Comparison of ENCODE assay signal across 18 cellular contexts in the genomic region with DNA sequence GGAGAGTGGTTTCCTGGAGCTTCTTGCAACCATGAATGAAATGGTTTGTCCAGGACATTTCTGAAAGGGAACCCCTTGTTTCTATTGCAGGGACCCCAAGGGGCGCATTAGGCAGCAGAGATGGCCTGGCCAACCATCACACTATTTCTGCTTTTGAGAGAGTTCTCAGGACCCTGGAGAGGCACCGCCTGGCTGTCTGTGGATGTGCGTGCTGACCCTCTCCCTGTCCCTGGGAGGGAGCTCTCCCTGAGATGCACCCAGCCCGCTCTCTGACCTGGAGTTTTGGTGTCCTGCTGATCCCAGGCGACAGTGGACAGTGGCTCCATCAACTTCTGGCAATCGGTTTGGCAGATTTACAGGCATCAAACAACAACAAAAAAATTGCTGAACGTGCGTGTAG. TPM values are rescaled to one million over a fixed set of nuclear protein-coding genes. Genes with fewer than 3 reads are reported as not detected.
A peak's percentile ranks its signal among the peaks of the same experiment; 100 is the strongest.
DNase-seq lines count a peak whose midpoint lies in the region; ATAC-seq and TF ChIP-seq lines count a peak whose summit lies in the region.
"Had no signal": no experiment of that assay in that cellular context is flagged by ENCODE, and none has a peak within 500 bp of the region (broad histone marks: within the 10 kb centered on the region; RNA-seq: fewer than 3 reads in every experiment).

No MANE protein-coding gene starts in this region.

- H3K27ac Mint-ChIP-seq in GM23338 (no peak overlapping the region), neural progenitor cell (no peak overlapping the region)
- H3K27ac Mint-ChIP-seq: CD4-positive, alpha-beta memory T cell had no signal

- H3K4me1 Mint-ChIP-seq in GM23338: no peaks in the 10 kb centered on the region
- peaks cover 2% of the 10 kb centered on the region for H3K4me1 Mint-ChIP-seq in neural progenitor cell
- H3K4me1 Mint-ChIP-seq: CD4-positive, alpha-beta memory T cell had no signal

- 44% methylated on average over 8 of the region's 8 CpGs for WGBS in suprapubic skin
- 59% methylated on average over 8 of the region's 8 CpGs for WGBS in prostate gland

- H3K4me2 ChIP-seq in GM23338 (no peak overlapping the region), neural progenitor cell (no peak overlapping the region)

- peak; percentile 72 for ATAC-seq in GM23338

- no peak overlapping the region for H3K4me3 Mint-ChIP-seq in GM23338
- H3K4me3 Mint-ChIP-seq in neural progenitor cell: no peak overlapping the region
- H3K4me3 Mint-ChIP-seq: CD4-positive, alpha-beta memory T cell had no signal

- H3K4me1 ChIP-seq in GM23338 (ENCODE audit: insufficient read depth): no peaks in the 10 kb centered on the region
- no peaks in the 10 kb centered on the region for H3K4me1 ChIP-seq in neural progenitor cell
- no peaks in the 10 kb centered on the region for H3K4me1 ChIP-seq in suprapubic skin
- no peaks in the 10 kb centered on the region for H3K4me1 ChIP-seq in prostate gland (replicated peaks)

- H3K27me3 Mint-ChIP-seq in GM23338 (ENCODE audit: insufficient read depth, low read depth, poor library complexity) (peaks cover 17% of the 10 kb centered on the region), neural progenitor cell (ENCODE audit: insufficient read depth, low read depth) (peaks cover 4% of the 10 kb centered on the region)

- no peak overlapping the region for H3K9ac ChIP-seq in neural progenitor cell

- H3K79me2 ChIP-seq in GM23338 (replicated peaks; ENCODE audit: insufficient read depth) (no peaks in the 10 kb centered on the region), neural progenitor cell (ENCODE audit: low read depth) (no peaks in the 10 kb centered on the region)

- DNase-seq in GM23338 (ENCODE audit: low spot score) (no peak), iPS-NIHi7 (ENCODE audit: extremely low spot score) (peak; percentile 32), neural progenitor cell (ENCODE audit: low spot score) (peak; percentile 9), suprapubic skin (ENCODE audit: low spot score in 2 of 2) (peak; percentile 26 to 31), DMS153 (lab: John Stamatoyannopoulos, UW) (no peak), putamen (ENCODE audit: low spot score) (no peak), prostate gland (ENCODE audit: low spot score) (no peak)
- DNase-seq: 8988T; C1 segment of cervical spinal cord; Calu3; CD4-positive, alpha-beta memory T cell; COR-L47; DND-41; H7; HCEC 1CT had no signal

- no peaks in the 10 kb centered on the region for H3K9me3 ChIP-seq in neural progenitor cell (ENCODE audit: low read depth)
- no peaks in the 10 kb centered on the region for H3K9me3 ChIP-seq in suprapubic skin
- no peaks in the 10 kb centered on the region for H3K9me3 ChIP-seq in prostate gland

- H3K9me2 ChIP-seq in GM23338 (ENCODE audit: insufficient read depth): no peaks in the 10 kb centered on the region

- TF ChIP-seq POLR2A in suprapubic skin (IDR thresholded peaks at IDR 0.05) (no peak), prostate gland (IDR thresholded peaks at IDR 0.05) (no peak)

- H3K27ac ChIP-seq in GM23338 (ENCODE audit: low read depth) (no peak overlapping the region), neural progenitor cell (no peak overlapping the region), suprapubic skin (no peak overlapping the region), prostate gland (no peak overlapping the region)

- H3F3A ChIP-seq in GM23338 (replicated peaks; ENCODE audit: low read depth): no peaks in the 10 kb centered on the region
- no peaks in the 10 kb centered on the region for H3F3A ChIP-seq in neural progenitor cell (ENCODE audit: low read depth)

- H3K27me3 ChIP-seq in GM23338 (ENCODE audit: insufficient read depth) (peaks cover 6% of the 10 kb centered on the region; the same call in 1 of the 2 replicates), neural progenitor cell (peaks cover 14% of the 10 kb centered on the region), suprapubic skin (peaks cover 37% of the 10 kb centered on the region), prostate gland (replicated peaks; ENCODE audit: insufficient read depth) (no peaks in the 10 kb centered on the region)

- no peaks in the 10 kb centered on the region for H4K20me1 ChIP-seq in GM23338 (replicated peaks; ENCODE audit: insufficient read depth)
- no peaks in the 10 kb centered on the region for H4K20me1 ChIP-seq in neural progenitor cell (ENCODE audit: low read depth)

- H3K36me3 ChIP-seq in GM23338 (ENCODE audit: insufficient read depth) (no peaks in the 10 kb centered on the region), neural progenitor cell (no peaks in the 10 kb centered on the region), suprapubic skin (no peaks in the 10 kb centered on the region), prostate gland (no peaks in the 10 kb centered on the region)

- no peaks in the 10 kb centered on the region for H3K36me3 Mint-ChIP-seq in GM23338 (ENCODE audit: low read depth)
- no peaks in the 10 kb centered on the region for H3K36me3 Mint-ChIP-seq in neural progenitor cell
- H3K36me3 Mint-ChIP-seq: CD4-positive, alpha-beta memory T cell had no signal

- H3K9me3 Mint-ChIP-seq in GM23338 (0 out of 3 replicates have a peak, but pooled peaks cover under 1% of the 10 kb centered on the region), neural progenitor cell (no peaks in the 10 kb centered on the region)

- intact Hi-C loops in prostate gland (cut with DNase I): no loop called here

- no peak overlapping the region for H2AFZ ChIP-seq in GM23338
- no peak overlapping the region for H2AFZ ChIP-seq in neural progenitor cell (replicated peaks)

- H3K4me3 ChIP-seq in GM23338 (no peak overlapping the region), neural progenitor cell (no peak overlapping the region), suprapubic skin (no peak overlapping the region), prostate gland (no peak overlapping the region)

- TF ChIP-seq EP300 in suprapubic skin (IDR thresholded peaks at IDR 0.05): no peak

- TF ChIP-seq CTCF in GM23338 (conservative IDR thresholded peaks at IDR 0.05; ENCODE audit: low read depth in 2 of 2) (no peak), neural progenitor cell (IDR thresholded peaks at IDR 0.05) (no peak), suprapubic skin (IDR thresholded peaks at IDR 0.05) (no peak), prostate gland (IDR thresholded peaks at IDR 0.05) (no peak)

TF ChIP-seq in GM23338, 12 proteins besides CTCF, POLR2A, EP300 and RAD21:
- TF ChIP-seq STAT1 (IDR thresholded peaks at IDR 0.05; ENCODE audit: unreplicated experiment): no peak
- TF ChIP-seq, protein P1, sequence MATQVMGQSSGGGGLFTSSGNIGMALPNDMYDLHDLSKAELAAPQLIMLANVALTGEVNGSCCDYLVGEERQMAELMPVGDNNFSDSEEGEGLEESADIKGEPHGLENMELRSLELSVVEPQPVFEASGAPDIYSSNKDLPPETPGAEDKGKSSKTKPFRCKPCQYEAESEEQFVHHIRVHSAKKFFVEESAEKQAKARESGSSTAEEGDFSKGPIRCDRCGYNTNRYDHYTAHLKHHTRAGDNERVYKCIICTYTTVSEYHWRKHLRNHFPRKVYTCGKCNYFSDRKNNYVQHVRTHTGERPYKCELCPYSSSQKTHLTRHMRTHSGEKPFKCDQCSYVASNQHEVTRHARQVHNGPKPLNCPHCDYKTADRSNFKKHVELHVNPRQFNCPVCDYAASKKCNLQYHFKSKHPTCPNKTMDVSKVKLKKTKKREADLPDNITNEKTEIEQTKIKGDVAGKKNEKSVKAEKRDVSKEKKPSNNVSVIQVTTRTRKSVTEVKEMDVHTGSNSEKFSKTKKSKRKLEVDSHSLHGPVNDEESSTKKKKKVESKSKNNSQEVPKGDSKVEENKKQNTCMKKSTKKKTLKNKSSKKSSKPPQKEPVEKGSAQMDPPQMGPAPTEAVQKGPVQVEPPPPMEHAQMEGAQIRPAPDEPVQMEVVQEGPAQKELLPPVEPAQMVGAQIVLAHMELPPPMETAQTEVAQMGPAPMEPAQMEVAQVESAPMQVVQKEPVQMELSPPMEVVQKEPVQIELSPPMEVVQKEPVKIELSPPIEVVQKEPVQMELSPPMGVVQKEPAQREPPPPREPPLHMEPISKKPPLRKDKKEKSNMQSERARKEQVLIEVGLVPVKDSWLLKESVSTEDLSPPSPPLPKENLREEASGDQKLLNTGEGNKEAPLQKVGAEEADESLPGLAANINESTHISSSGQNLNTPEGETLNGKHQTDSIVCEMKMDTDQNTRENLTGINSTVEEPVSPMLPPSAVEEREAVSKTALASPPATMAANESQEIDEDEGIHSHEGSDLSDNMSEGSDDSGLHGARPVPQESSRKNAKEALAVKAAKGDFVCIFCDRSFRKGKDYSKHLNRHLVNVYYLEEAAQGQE (IDR thresholded peaks at IDR 0.05; ENCODE audit: unreplicated experiment): peak; percentile 15

RNA-seq across cellular contexts. Expression of a gene that starts 45.0 kb away (rescaled TPM):
- not detected in 2 replicates for total RNA-seq in GM23338 (2014; rRNA removed; shearing (Covaris generic))
- not detected in 2 replicates for polyA plus RNA-seq in GM23338 (2016; fragmentation: Nextera tagmentation; extraction: Ambion mirVana)
- total RNA-seq in neural progenitor cell (ENCODE audit: low replicate concordance) (not detected in 2 replicates), suprapubic skin (not detected), prostate gland (not detected)
- total RNA-seq: A673; Calu3; CD4-positive, alpha-beta memory T cell; H1; H7 had no signal
- polyA plus RNA-seq: BJ; CD4-positive, alpha-beta memory T cell; H1 had no signal

Comparison
In these comparisons a context has a peak if more than half of its experiments do, and no peak if none do; other contexts are left out.
1. DNase-seq: peak in iPS-NIHi7 (single experiment), neural progenitor cell (single experiment) and suprapubic skin (2 of 2); none in GM23338 (single experiment), DMS153 (single experiment), putamen (single experiment) and prostate gland (single experiment).